ENCODE assay signal across 2 cellular contexts in genomic region chr4:78004270-78004669, GRCh38.
TF ChIP-seq lines count a peak whose summit lies in the region.

No MANE protein-coding gene starts in this region.

TF ChIP-seq in WTC11, 78 proteins besides CTCF, POLR2A, EP300 and RAD21:
- TF ChIP-seq ZNF532 (CRISPR knock-in tag; IDR thresholded peaks at IDR 0.05; ENCODE audit: borderline replicate concordance) = no peak
- no peak for TF ChIP-seq JAZF1 (CRISPR knock-in tag; IDR thresholded peaks at IDR 0.05)
- TF ChIP-seq FOXP1 (CRISPR knock-in tag; IDR thresholded peaks at IDR 0.05; ENCODE audit: borderline replicate concordance) = no peak
- no peak for TF ChIP-seq IRF2 (CRISPR knock-in tag; IDR thresholded peaks at IDR 0.05; ENCODE audit: borderline replicate concordance, low read depth)
- TF ChIP-seq SMAD3 (CRISPR knock-in tag; IDR thresholded peaks at IDR 0.05; ENCODE audit: borderline replicate concordance) = no peak

TF ChIP-seq in HepG2, 621 proteins besides CTCF, POLR2A, EP300 and RAD21:
- TF ChIP-seq ZUFSP (CRISPR knock-in tag; IDR thresholded peaks at IDR 0.05; ENCODE audit: borderline replicate concordance) (no peak), RCOR2 (CRISPR knock-in tag; IDR thresholded peaks at IDR 0.05) (no peak), IRF9 (CRISPR knock-in tag; IDR thresholded peaks at IDR 0.05; ENCODE audit: borderline replicate concordance) (no peak), ZSCAN9 (CRISPR knock-in tag; IDR thresholded peaks at IDR 0.05; ENCODE audit: borderline replicate concordance) (no peak), ARID2 (CRISPR knock-in tag; IDR thresholded peaks at IDR 0.05; ENCODE audit: borderline replicate concordance) (no peak), JDP2 (CRISPR knock-in tag; IDR thresholded peaks at IDR 0.05; ENCODE audit: borderline replicate concordance) (no peak), BCLAF1 (IDR thresholded peaks at IDR 0.05) (no peak), TBL1XR1 (IDR thresholded peaks at IDR 0.05; ENCODE audit: borderline replicate concordance, low read length, partially characterized antibody) (no peak), YY1 (IDR thresholded peaks at IDR 0.05; ENCODE audit: insufficient read depth, insufficient replicate concordance, low read depth, low read length) (no peak), HNF1A (IDR thresholded peaks at IDR 0.05; ENCODE audit: low read depth) (no peak), HNF1A (CRISPR knock-in tag; IDR thresholded peaks at IDR 0.05; ENCODE audit: borderline replicate concordance) (no peak), ZNF761 (CRISPR knock-in tag; conservative IDR thresholded peaks at IDR 0.05) (no peak), CHD2 (IDR thresholded peaks at IDR 0.05; ENCODE audit: low read depth, low read length) (no peak), U2AF1 (optimal IDR thresholded peaks at IDR 0.05; ENCODE audit: low read depth, low read length) (no peak)
